ENCODE assay signal across 1 cellular context in the genomic region with DNA sequence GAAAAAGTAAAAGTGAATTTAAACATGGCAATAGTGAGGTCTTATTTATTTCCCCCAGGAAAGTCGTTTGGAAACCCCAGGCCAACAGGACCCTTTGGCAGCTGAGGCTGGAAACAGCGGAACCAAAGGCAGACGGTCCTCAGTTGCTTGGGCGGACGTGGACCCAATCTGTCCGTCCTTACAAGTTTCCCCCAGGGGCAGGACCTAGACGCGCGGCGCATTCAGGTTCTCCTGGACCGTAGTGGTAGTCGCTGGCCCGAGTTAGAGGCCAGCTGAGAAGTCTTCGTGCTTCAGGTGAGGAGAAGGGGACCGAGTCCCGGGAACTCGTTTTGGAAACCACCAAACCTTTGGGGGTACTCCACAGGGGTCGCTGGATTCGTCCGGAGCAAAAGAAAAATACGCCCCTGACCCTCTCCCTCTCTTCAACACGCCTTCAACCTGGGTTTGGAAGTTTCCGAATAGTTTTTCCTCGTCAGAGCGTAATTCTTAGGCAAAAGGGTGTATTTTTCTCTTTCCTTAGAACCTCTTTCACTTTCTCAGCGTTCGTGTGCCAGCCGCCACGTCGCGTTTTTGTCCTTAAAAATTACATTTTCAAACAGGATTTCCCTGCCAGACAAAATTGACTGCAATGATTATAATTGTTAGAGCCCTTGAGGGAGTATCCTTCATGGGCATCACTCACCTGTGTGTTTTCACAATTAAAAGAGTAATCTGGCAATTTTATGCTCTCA.
TF ChIP-seq lines count a peak whose summit lies in the region.

No MANE protein-coding gene starts in this region.

TF ChIP-seq in HepG2, 621 proteins besides CTCF, POLR2A, EP300 and RAD21 (continued from another document):
- TF ChIP-seq PRDM15 (CRISPR knock-in tag; IDR thresholded peaks at IDR 0.05) (peak; percentile 47; the same call in 1 of the 2 replicates), ZZZ3 (CRISPR knock-in tag; IDR thresholded peaks at IDR 0.05; ENCODE audit: borderline replicate concordance) (peak; percentile 72; the same call in 1 of the 2 replicates), ZNF572 (CRISPR knock-in tag; IDR thresholded peaks at IDR 0.05) (0 out of 2 replicates have a peak, but pooled peaks have one; percentile 62), TCF7 (IDR thresholded peaks at IDR 0.05; ENCODE audit: low read depth) (no peak), KAT8 (CRISPR knock-in tag; IDR thresholded peaks at IDR 0.05) (peak; percentile 99), ETV5 (CRISPR knock-in tag; IDR thresholded peaks at IDR 0.05; ENCODE audit: borderline replicate concordance) (peak; percentile 70), ZNF558 (CRISPR knock-in tag; IDR thresholded peaks at IDR 0.05; ENCODE audit: borderline replicate concordance) (no peak; the same call in 1 of the 2 replicates), ZGPAT (CRISPR knock-in tag; IDR thresholded peaks at IDR 0.05) (peak; percentile 94), ZNF205 (CRISPR knock-in tag; IDR thresholded peaks at IDR 0.05) (peak; percentile 82), HCFC1 (IDR thresholded peaks at IDR 0.05; ENCODE audit: low read depth, low read length) (peak; percentile 76), RARG (CRISPR knock-in tag; IDR thresholded peaks at IDR 0.05; ENCODE audit: low read depth) (no peak), FOXM1 (CRISPR knock-in tag; IDR thresholded peaks at IDR 0.05) (peak; percentile 85; the same call in 1 of the 2 replicates), GTF3A (CRISPR knock-in tag; conservative IDR thresholded peaks at IDR 0.05) (no peak), RCOR2 (CRISPR knock-in tag; IDR thresholded peaks at IDR 0.05) (no peak), NR2F2 (IDR thresholded peaks at IDR 0.05; ENCODE audit: borderline replicate concordance, low read depth) (peak; percentile 49; the same call in 1 of the 2 replicates), WIZ (CRISPR knock-in tag; IDR thresholded peaks at IDR 0.05) (0 out of 2 replicates have a peak, but pooled peaks have one; percentile 54), ZNF672 (CRISPR knock-in tag; IDR thresholded peaks at IDR 0.05) (no peak), ZNF883 (CRISPR knock-in tag; IDR thresholded peaks at IDR 0.05; ENCODE audit: not compliant biosample characterization) (peak; percentile 71), ZNF256 (CRISPR knock-in tag; conservative IDR thresholded peaks at IDR 0.05) (peak; percentile 90), NKX3-1 (CRISPR knock-in tag; IDR thresholded peaks at IDR 0.05) (peak; percentile 88)
- TF ChIP-seq, protein P1, sequence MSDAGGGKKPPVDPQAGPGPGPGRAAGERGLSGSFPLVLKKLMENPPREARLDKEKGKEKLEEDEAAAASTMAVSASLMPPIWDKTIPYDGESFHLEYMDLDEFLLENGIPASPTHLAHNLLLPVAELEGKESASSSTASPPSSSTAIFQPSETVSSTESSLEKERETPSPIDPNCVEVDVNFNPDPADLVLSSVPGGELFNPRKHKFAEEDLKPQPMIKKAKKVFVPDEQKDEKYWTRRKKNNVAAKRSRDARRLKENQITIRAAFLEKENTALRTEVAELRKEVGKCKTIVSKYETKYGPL (CRISPR knock-in tag; IDR thresholded peaks at IDR 0.05) = peak; percentile 76
- TF ChIP-seq, protein P2, sequence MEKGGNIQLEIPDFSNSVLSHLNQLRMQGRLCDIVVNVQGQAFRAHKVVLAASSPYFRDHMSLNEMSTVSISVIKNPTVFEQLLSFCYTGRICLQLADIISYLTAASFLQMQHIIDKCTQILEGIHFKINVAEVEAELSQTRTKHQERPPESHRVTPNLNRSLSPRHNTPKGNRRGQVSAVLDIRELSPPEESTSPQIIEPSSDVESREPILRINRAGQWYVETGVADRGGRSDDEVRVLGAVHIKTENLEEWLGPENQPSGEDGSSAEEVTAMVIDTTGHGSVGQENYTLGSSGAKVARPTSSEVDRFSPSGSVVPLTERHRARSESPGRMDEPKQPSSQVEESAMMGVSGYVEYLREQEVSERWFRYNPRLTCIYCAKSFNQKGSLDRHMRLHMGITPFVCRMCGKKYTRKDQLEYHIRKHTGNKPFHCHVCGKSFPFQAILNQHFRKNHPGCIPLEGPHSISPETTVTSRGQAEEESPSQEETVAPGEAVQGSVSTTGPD (CRISPR knock-in tag; IDR thresholded peaks at IDR 0.05) = no peak
- TF ChIP-seq, protein P3, sequence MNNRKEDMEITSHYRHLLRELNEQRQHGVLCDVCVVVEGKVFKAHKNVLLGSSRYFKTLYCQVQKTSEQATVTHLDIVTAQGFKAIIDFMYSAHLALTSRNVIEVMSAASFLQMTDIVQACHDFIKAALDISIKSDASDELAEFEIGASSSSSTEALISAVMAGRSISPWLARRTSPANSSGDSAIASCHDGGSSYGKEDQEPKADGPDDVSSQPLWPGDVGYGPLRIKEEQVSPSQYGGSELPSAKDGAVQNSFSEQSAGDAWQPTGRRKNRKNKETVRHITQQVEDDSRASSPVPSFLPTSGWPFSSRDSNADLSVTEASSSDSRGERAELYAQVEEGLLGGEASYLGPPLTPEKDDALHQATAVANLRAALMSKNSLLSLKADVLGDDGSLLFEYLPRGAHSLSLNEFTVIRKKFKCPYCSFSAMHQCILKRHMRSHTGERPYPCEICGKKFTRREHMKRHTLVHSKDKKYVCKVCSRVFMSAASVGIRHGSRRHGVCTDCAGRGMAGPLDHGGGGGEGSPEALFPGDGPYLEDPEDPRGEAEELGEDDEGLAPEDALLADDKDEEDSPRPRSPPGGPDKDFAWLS (CRISPR knock-in tag; IDR thresholded peaks at IDR 0.05; ENCODE audit: borderline replicate concordance) = no peak
